ENCODE assay signal across 1 cellular context in the genomic region with DNA sequence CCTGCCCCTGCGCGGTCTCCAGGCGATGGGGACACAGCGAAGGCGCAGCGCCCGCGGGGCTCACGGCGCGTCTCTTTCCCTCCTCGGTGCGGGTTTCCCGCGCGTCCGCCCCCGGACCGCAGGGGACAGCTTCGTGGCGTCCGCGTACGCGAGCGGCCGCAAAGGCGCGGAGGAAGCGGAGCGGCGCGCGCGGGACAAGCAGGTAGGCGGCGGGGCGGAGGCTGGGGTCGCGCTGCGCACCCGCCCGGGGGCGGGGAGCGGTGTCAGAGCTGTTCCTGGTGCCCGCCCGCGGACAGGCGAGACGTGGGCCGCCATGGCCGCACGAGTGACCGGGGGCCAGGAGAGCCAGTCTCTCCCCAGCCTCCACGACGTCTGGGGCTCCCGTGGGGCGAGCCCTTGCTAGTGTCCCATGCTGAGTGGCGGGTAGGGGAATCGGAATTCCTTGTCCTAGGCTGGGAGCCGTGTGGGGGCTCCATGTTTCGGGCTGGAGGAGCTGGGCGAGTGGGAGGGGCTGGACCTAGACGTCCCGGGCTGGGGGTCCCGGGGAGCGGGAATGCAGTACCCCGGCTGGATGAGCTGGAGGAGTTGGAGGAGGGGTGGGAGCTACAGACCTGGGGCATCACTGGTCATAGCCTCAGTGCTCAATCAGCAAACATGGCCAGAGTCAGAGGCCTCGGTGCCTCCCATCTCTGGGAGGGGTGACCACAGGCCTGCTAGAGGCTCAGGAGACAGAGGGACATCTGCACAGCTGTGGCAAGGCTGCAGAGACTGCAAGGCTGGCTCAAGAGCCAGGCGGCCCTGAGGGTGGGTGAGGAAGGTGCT.
TF ChIP-seq lines count a peak whose summit lies in the region.

No MANE protein-coding gene starts in this region.

TF ChIP-seq in SK-N-SH, 30 proteins besides CTCF, POLR2A, EP300 and RAD21 (continued from another document):
- TF ChIP-seq SMC3 (IDR thresholded peaks at IDR 0.05; ENCODE audit: low read depth, low read length): no peak
- no peak for TF ChIP-seq YY1 (IDR thresholded peaks at IDR 0.05; ENCODE audit: low read depth)
- TF ChIP-seq EZH2phosphoT487 (IDR thresholded peaks at IDR 0.05; ENCODE audit: borderline replicate concordance, low read depth): no peak
- TF ChIP-seq MEF2A (IDR thresholded peaks at IDR 0.05; ENCODE audit: borderline replicate concordance, low read depth): no peak
- no peak for TF ChIP-seq NRF1 (IDR thresholded peaks at IDR 0.05; ENCODE audit: low read depth, low read length)
- TF ChIP-seq, protein P1, sequence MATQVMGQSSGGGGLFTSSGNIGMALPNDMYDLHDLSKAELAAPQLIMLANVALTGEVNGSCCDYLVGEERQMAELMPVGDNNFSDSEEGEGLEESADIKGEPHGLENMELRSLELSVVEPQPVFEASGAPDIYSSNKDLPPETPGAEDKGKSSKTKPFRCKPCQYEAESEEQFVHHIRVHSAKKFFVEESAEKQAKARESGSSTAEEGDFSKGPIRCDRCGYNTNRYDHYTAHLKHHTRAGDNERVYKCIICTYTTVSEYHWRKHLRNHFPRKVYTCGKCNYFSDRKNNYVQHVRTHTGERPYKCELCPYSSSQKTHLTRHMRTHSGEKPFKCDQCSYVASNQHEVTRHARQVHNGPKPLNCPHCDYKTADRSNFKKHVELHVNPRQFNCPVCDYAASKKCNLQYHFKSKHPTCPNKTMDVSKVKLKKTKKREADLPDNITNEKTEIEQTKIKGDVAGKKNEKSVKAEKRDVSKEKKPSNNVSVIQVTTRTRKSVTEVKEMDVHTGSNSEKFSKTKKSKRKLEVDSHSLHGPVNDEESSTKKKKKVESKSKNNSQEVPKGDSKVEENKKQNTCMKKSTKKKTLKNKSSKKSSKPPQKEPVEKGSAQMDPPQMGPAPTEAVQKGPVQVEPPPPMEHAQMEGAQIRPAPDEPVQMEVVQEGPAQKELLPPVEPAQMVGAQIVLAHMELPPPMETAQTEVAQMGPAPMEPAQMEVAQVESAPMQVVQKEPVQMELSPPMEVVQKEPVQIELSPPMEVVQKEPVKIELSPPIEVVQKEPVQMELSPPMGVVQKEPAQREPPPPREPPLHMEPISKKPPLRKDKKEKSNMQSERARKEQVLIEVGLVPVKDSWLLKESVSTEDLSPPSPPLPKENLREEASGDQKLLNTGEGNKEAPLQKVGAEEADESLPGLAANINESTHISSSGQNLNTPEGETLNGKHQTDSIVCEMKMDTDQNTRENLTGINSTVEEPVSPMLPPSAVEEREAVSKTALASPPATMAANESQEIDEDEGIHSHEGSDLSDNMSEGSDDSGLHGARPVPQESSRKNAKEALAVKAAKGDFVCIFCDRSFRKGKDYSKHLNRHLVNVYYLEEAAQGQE (IDR thresholded peaks at IDR 0.05; ENCODE audit: low read depth, low read length): no peak
- no peak for TF ChIP-seq IRF3 (IDR thresholded peaks at IDR 0.05; ENCODE audit: low read depth, low read length)
- no peak for TF ChIP-seq MXI1 (IDR thresholded peaks at IDR 0.05; ENCODE audit: low read depth, low read length)
